ENCODE assay signal across 29 cellular contexts in genomic region chr10:124162136-124162535, GRCh38.
"Had no signal": no experiment of that assay in that cellular context is flagged by ENCODE, and none has a peak within 500 bp of the region (broad histone marks: within the 10 kb centered on the region; RNA-seq: fewer than 3 reads in every experiment).

No MANE protein-coding gene starts in this region.

- H3K27ac ChIP-seq: brain microvascular endothelial cell, KMS-11, Peyer's patch had no signal

- H3K27ac Mint-ChIP-seq: activated CD4-positive, alpha-beta T cell treated with anti-CD3 and anti-CD28 coated beads for 36 hours; activated CD4-positive, alpha-beta T cell treated with anti-CD3 and anti-CD28 coated beads, Interleukin-2, amount 10 ng/mL, durations not matched to agents 7 days and 5 days; activated CD8-positive, alpha-beta T cell treated with anti-CD3 and anti-CD28 coated beads, Interleukin-2, amount 10 ng/mL, durations not matched to agents 7 days and 5 days; activated naive CD4-positive, alpha-beta T cell treated with anti-CD3 and anti-CD28 coated beads, Interleukin-2, amount 10 ng/mL, durations not matched to agents 7 days and 5 days; activated naive CD8-positive, alpha-beta T cell; activated naive CD8-positive, alpha-beta T cell treated with anti-CD3 and anti-CD28 coated beads, Interleukin-2, amount 50 U/mL, for 24 hours had no signal

- H3K9me3 ChIP-seq: Peyer's patch had no signal

- H3K4me1 Mint-ChIP-seq: activated CD4-positive, alpha-beta T cell treated with anti-CD3 and anti-CD28 coated beads for 36 hours; activated CD4-positive, alpha-beta T cell treated with anti-CD3 and anti-CD28 coated beads, Interleukin-2, amount 10 ng/mL, durations not matched to agents 7 days and 5 days; activated naive CD4-positive, alpha-beta T cell treated with anti-CD3 and anti-CD28 coated beads, Interleukin-2, amount 10 ng/mL, durations not matched to agents 7 days and 5 days; activated naive CD8-positive, alpha-beta T cell treated with anti-CD3 and anti-CD28 coated beads, Interleukin-2, amount 50 U/mL, for 24 hours had no signal

- H3K36me3 Mint-ChIP-seq: activated naive CD4-positive, alpha-beta T cell treated with anti-CD3 and anti-CD28 coated beads, Interleukin-2, amount 10 ng/mL, durations not matched to agents 7 days and 5 days; activated naive CD8-positive, alpha-beta T cell had no signal

- H3K4me3 ChIP-seq: Peyer's patch had no signal

- H3K9me3 Mint-ChIP-seq: activated naive CD8-positive, alpha-beta T cell treated with anti-CD3 and anti-CD28 coated beads, Interleukin-2, amount 50 U/mL, for 24 hours had no signal

- H3K4me3 Mint-ChIP-seq: activated CD4-positive, alpha-beta T cell treated with anti-CD3 and anti-CD28 coated beads for 36 hours; activated CD4-positive, alpha-beta T cell treated with anti-CD3 and anti-CD28 coated beads, Interleukin-2, amount 10 ng/mL, durations not matched to agents 7 days and 5 days; activated CD8-positive, alpha-beta T cell treated with anti-CD3 and anti-CD28 coated beads, Interleukin-2, amount 10 ng/mL, durations not matched to agents 7 days and 5 days; activated naive CD4-positive, alpha-beta T cell treated with anti-CD3 and anti-CD28 coated beads, Interleukin-2, amount 10 ng/mL, durations not matched to agents 7 days and 5 days; activated naive CD8-positive, alpha-beta T cell; activated naive CD8-positive, alpha-beta T cell treated with anti-CD3 and anti-CD28 coated beads, Interleukin-2, amount 50 U/mL, for 24 hours had no signal

- H3K4me2 ChIP-seq: KMS-11 had no signal

- H3K27me3 ChIP-seq: brain microvascular endothelial cell, Peyer's patch had no signal

- ATAC-seq: activated CD4-positive, alpha-beta T cell treated with anti-CD3 and anti-CD28 coated beads for 36 hours; activated CD4-positive, CD25-positive, alpha-beta regulatory T cell treated with anti-CD3 and anti-CD28 coated beads, Interleukin-2, amount 50 U/mL, for 24 hours; activated CD8-positive, alpha-beta T cell treated with anti-CD3 and anti-CD28 coated beads, Interleukin-2, amount 10 ng/mL, durations not matched to agents 7 days and 5 days; activated naive CD8-positive, alpha-beta T cell treated with anti-CD3 and anti-CD28 coated beads, Interleukin-2, amount 50 U/mL, for 24 hours; PC-3 had no signal

- H3K36me3 ChIP-seq: brain microvascular endothelial cell, Peyer's patch had no signal

- DNase-seq: activated CD4-positive, alpha-beta T cell treated with anti-CD3 and anti-CD28 coated beads for 36 hours; activated CD4-positive, alpha-beta T cell treated with anti-CD3 and anti-CD28 coated beads, Interleukin-2, amount 10 ng/mL, durations not matched to agents 7 days and 5 days; activated CD4-positive, alpha-beta T cell treated with anti-CD3 and anti-CD28 coated beads, Interleukin-2, amount 50 U/mL, for 48 hours; activated CD8-positive, alpha-beta T cell treated with anti-CD3 and anti-CD28 coated beads, Interleukin-2, amount 10 ng/mL, durations not matched to agents 7 days and 5 days; activated effector memory CD4-positive, alpha-beta T cell treated with Interleukin-2 at 50 U/mL for 16 hours; activated naive CD4-positive, alpha-beta T cell treated with anti-CD3 and anti-CD28 coated beads, Interleukin-2, amount 10 ng/mL, durations not matched to agents 7 days and 5 days; activated naive CD8-positive, alpha-beta T cell treated with anti-CD3 and anti-CD28 coated beads, Interleukin-2, amount 50 U/mL, for 24 hours; activated T-cell treated with anti-CD3 and anti-CD28 coated beads, Interleukin-2, amount 50 U/mL, for 48 hours; anterior cingulate cortex; brain microvascular endothelial cell; MM.1S; MV-4-11; NCI-H1092; NCI-H1436 treated with DMSO at 0.1 percent for 48 hours; NCI-H1694 treated with DMSO at 0.1 percent for 48 hours; NCI-H2029; NCI-H2171; NCI-H510A; NCI-H526; NCI-H748 treated with DMSO at 0.1 percent for 48 hours; NK-92 treated with Interleukin-12 subunit alpha and Interleukin-12 subunit beta, amount 100 ng/mL, for 24 hours; PC-3; RPMI8226; SW 1271; T-helper 1 cell had no signal

- H3K9ac ChIP-seq: KMS-11 had no signal
